8 cellular contexts compared by ENCODE assay signal in the genomic region with DNA sequence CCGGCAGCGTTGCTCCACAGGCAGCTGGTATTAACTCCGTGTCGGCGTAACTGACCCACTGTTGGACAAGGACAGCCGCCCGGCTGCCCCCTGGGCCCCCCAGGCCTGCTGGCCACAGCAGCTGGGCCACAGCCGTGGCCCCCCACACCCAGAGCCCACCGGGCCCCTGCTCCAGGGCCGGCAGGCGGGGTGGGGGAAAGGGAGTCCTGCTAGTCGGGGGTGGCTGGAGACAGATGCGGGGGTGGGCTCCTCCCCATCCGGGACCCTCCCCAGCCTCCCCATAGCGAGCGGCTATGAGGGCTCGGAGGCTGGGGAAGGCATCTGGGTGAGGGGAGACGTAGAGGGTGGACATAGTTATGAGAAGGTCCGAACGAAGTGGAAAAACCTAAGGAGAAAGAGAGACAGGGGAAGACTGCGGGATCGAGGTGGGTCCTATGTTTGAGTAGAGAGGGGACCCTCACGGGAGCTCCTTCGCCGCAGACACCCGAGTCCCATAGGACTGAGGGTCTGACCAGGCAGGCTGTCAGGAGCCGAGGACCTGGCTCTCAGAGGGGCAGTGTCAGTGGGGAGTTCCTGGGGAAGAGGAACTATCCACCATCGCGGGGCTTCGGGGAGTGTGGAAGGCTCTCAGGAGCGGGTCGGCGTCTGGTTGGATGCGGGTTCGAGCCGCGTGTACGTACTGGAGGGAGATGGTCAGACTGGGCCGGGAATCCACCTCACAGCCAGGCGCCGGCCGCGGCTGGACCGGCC. TPM values are rescaled to one million over a fixed set of nuclear protein-coding genes. Genes with fewer than 3 reads are reported as not detected.
A peak's percentile ranks its signal among the peaks of the same experiment; 100 is the strongest.
DNase-seq lines count a peak whose midpoint lies in the region; ATAC-seq and TF ChIP-seq lines count a peak whose summit lies in the region.

No MANE protein-coding gene starts in this region.

- H3K9ac ChIP-seq in OCI-LY3 (ENCODE audit: low read length): peak overlapping the region; percentile 90

- peaks cover 34% of the 10 kb centered on the region for H3K79me2 ChIP-seq in OCI-LY3 (ENCODE audit: low read length)

- H3K27ac ChIP-seq in OCI-LY3 (ENCODE audit: low read length) (peak overlapping the region; percentile 72), vagina (peak overlapping the region; percentile 97)

- no peak for TF ChIP-seq POLR2A in vagina (IDR thresholded peaks at IDR 0.05)

- H2AFZ ChIP-seq in OCI-LY3 (ENCODE audit: low read depth, low read length): no peak overlapping the region

- H3K36me3 Mint-ChIP-seq in Caco-2 (ENCODE audit: insufficient read depth, unreplicated experiment) (peaks cover 33% of the 10 kb centered on the region), mesothelial cell of epicardium (peaks cover 8% of the 10 kb centered on the region)

- CTCF ChIA-PET in Caco-2 (lab: Charles Lee): interaction anchor here (0.6 to 2.9 kb wide), 5 partner anchors 9 to 68 kb away, joined by 4 to 21 read pairs (median 6); partner anchors contain the start of genes HSPA1A, HSPA1L, LSM2 and NEU1

- intact Hi-C loops in Caco-2 (cut with micrococcal nuclease; ENCODE audit: unreplicated experiment) (no loop called here), vagina (cut with DNase I) (loop anchor here (10.0 kb wide), 1 partner anchor 60 kb away; the partner anchor contains the start of gene CLIC1)

- H3K4me3 Mint-ChIP-seq in Caco-2 (ENCODE audit: unreplicated experiment) (peak overlapping the region; percentile 98), mesothelial cell of epicardium (peak overlapping the region; percentile 99)

- H3K9me3 ChIP-seq in Caco-2: no peaks in the 10 kb centered on the region
- no peaks in the 10 kb centered on the region for H3K9me3 ChIP-seq in OCI-LY3 (ENCODE audit: insufficient read depth, low read length)
- no peaks in the 10 kb centered on the region for H3K9me3 ChIP-seq in vagina

- no peaks in the 10 kb centered on the region for H3K27me3 ChIP-seq in Caco-2 (replicated peaks; ENCODE audit: control insufficient read depth, insufficient read depth, low read length)
- no peaks in the 10 kb centered on the region for H3K27me3 ChIP-seq in OCI-LY3 (ENCODE audit: low read depth, low read length)
- H3K27me3 ChIP-seq in vagina: no peaks in the 10 kb centered on the region

- peak overlapping the region; percentile 87 for H3K4me2 ChIP-seq in OCI-LY3 (ENCODE audit: low read length)

- DNase-seq in Caco-2 (peak in 1 of 2 experiments; percentile 19), dermis blood vessel endothelial cell (peak; percentile 23), mesothelial cell of epicardium (ENCODE audit: low spot score in 2 of 2, unreplicated experiment in 2 of 2) (peak in 1 of 2 experiments; percentile 57), vagina (ENCODE audit: extremely low spot score in 2 of 2) (no peak), NCI-H1930 (lab: John Stamatoyannopoulos, UW) (no peak)

- peak; percentile 16 for ATAC-seq in GM21576 (IDR thresholded peaks at IDR 0.05; ENCODE audit: unreplicated experiment)
- ATAC-seq in HG03342 (IDR thresholded peaks at IDR 0.05; ENCODE audit: unreplicated experiment): no peak

- H3K27me3 Mint-ChIP-seq in Caco-2 (ENCODE audit: insufficient read depth, unreplicated experiment) (no peaks in the 10 kb centered on the region), mesothelial cell of epicardium (ENCODE audit: low read depth) (no peaks in the 10 kb centered on the region)

- POLR2A ChIA-PET in Caco-2 (lab: Charles Lee): interaction anchor here (0.6 to 2.1 kb wide), 8 partner anchors 11 to 68 kb away, joined by 3 to 29 read pairs (median 5); partner anchors contain the start of genes HSPA1A, HSPA1B, HSPA1L and LSM2

- BruUV-seq in Caco-2 (replicated peaks; lab: Mats Ljungman, UMichigan): no TSS peak

- no peaks in the 10 kb centered on the region for H3K36me3 ChIP-seq in Caco-2 (ENCODE audit: control insufficient read depth, insufficient read depth, low read length)
- H3K36me3 ChIP-seq in OCI-LY3 (replicated peaks; ENCODE audit: low read depth, low read length): peaks cover 4% of the 10 kb centered on the region
- H3K36me3 ChIP-seq in vagina: peaks cover 0 to 13% of the 10 kb centered on the region in 2 donors

- H4K20me1 ChIP-seq in OCI-LY3 (ENCODE audit: insufficient read depth, low read length): no peaks in the 10 kb centered on the region

- no peaks in the 10 kb centered on the region for H3K9me3 Mint-ChIP-seq in Caco-2 (ENCODE audit: unreplicated experiment)
- H3K9me3 Mint-ChIP-seq in mesothelial cell of epicardium: no peaks in the 10 kb centered on the region

- H3K4me1 Mint-ChIP-seq in Caco-2 (ENCODE audit: low read depth, unreplicated experiment): peaks cover 21% of the 10 kb centered on the region
- peaks cover 12% of the 10 kb centered on the region for H3K4me1 Mint-ChIP-seq in mesothelial cell of epicardium

- TF ChIP-seq CTCF in Caco-2 (IDR thresholded peaks at IDR 0.05; ENCODE audit: insufficient read depth in 1 of 2, low read depth in 1 of 2, low read length in 1 of 2, severe bottlenecking in 1 of 2, unreplicated experiment in 1 of 2): no peak
- no peak for TF ChIP-seq CTCF in OCI-LY3 (IDR thresholded peaks at IDR 0.05; ENCODE audit: low read depth, low read length)
- no peak for TF ChIP-seq CTCF in mesothelial cell of epicardium (IDR thresholded peaks at IDR 0.05; ENCODE audit: unreplicated experiment)
- no peak for TF ChIP-seq CTCF in vagina (IDR thresholded peaks at IDR 0.05)

- H3K27ac Mint-ChIP-seq in Caco-2 (ENCODE audit: unreplicated experiment) (peak overlapping the region; percentile 94), mesothelial cell of epicardium (peak overlapping the region; percentile 100)

- peak overlapping the region; percentile 80 for H3K4me3 ChIP-seq in Caco-2 (ENCODE audit: low read depth, low read length)
- peak overlapping the region; percentile 100 for H3K4me3 ChIP-seq in OCI-LY3 (ENCODE audit: low read length)
- peak overlapping the region; percentile 67 to 93 for H3K4me3 ChIP-seq in vagina

- H3K4me1 ChIP-seq in Caco-2 (0 out of 2 replicates have a peak, but pooled peaks cover 3% of the 10 kb centered on the region), OCI-LY3 (ENCODE audit: low read length) (peaks cover 12% of the 10 kb centered on the region; the same call in 1 of the 2 replicates), vagina (peaks cover 26% of the 10 kb centered on the region)

RNA-seq across cellular contexts. Expression of gene VARS1, which starts 0.5 kb away (rescaled TPM):
- total RNA-seq in Caco-2 (2022) (132 and 135 TPM in 2 replicates), dermis blood vessel endothelial cell (39.7 and 116 TPM in 2 replicates), mesothelial cell of epicardium (82.8 to 90.4 TPM (median 83.8 TPM) in 3 replicates), vagina (39.8 TPM)

RNA-seq across cellular contexts. Expression of gene LSM2, which starts 11.7 kb away (rescaled TPM):
- total RNA-seq in Caco-2 (2022) (56.3 and 61.2 TPM in 2 replicates), dermis blood vessel endothelial cell (32.0 and 36.9 TPM in 2 replicates), mesothelial cell of epicardium (55.8 to 58.2 TPM (median 57.0 TPM) in 3 replicates), vagina (51.6 TPM)

RNA-seq across cellular contexts. Expression of gene VWA7, which starts 17.9 kb away (rescaled TPM):
- total RNA-seq in Caco-2 (2022): 0.61 and 1.5 TPM in 2 replicates
- total RNA-seq in dermis blood vessel endothelial cell: 0.05 and 0.34 TPM in 2 replicates
- 1.5 to 1.8 TPM (median 1.6 TPM) in 3 replicates for total RNA-seq in mesothelial cell of epicardium
- 0.74 TPM for total RNA-seq in vagina

RNA-seq across cellular contexts. Expression of gene HSPA1L, which starts 20.0 kb away (rescaled TPM):
- total RNA-seq in Caco-2 (2022) (0.86 and 1.6 TPM in 2 replicates), dermis blood vessel endothelial cell (0.51 and 0.85 TPM in 2 replicates), mesothelial cell of epicardium (1.7 to 2.2 TPM (median 2.1 TPM) in 3 replicates), vagina (0.98 TPM)

RNA-seq across cellular contexts. Expression of gene HSPA1A, which starts 20.3 kb away (rescaled TPM):
- 77.3 and 96.9 TPM in 2 replicates for total RNA-seq in Caco-2 (2022)
- total RNA-seq in dermis blood vessel endothelial cell: 139 and 155 TPM in 2 replicates
- total RNA-seq in mesothelial cell of epicardium: 61.3 to 70.1 TPM (median 61.7 TPM) in 3 replicates
- total RNA-seq in vagina: 345 TPM
